23 cellular contexts compared by ENCODE assay signal in the genomic region with DNA sequence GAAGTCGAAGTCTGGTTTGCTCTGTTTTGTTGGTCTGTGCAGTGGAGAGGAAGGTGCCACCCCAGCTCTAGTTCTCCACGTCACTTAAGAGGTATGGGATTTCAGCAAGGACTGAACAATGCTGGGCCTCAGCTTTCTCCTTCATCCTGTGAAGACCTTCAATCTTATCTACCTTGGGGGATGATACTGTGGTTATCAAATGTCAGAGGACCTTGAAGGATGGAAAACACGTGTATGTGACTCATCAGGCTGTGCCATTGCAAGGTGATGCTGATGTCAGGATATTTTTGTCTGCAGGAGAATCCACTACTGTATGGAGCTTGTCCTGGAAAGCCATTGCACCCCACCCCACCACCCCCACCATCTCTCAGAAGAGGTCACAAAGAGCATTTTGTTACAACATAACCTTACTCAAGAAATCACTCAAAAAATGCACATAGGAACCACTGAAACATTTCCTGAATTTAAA.
A peak's percentile ranks its signal among the peaks of the same experiment; 100 is the strongest.
DNase-seq lines count a peak whose midpoint lies in the region; TF ChIP-seq lines count a peak whose summit lies in the region.
"Had no signal": no experiment of that assay in that cellular context is flagged by ENCODE, and none has a peak within 500 bp of the region (broad histone marks: within the 10 kb centered on the region; RNA-seq: fewer than 3 reads in every experiment).

No MANE protein-coding gene starts in this region.

- in situ Hi-C loops in SK-MEL-5 (cut with HindIII; ENCODE audit: low pct_unique_long_range_greater_than_20kb, low sequenced_read_pairs), result no loop called here
- in situ Hi-C loops in KBM-7 (cut with MboI; ENCODE audit: low pct_unique_long_range_greater_than_20kb, low sequenced_read_pairs), result no loop called here

- H3K9me3 ChIP-seq in HEK293 (ENCODE audit: control insufficient read depth, insufficient read depth, low read depth, low read length) (no peaks in the 10 kb centered on the region), parathyroid adenoma (ENCODE audit: control insufficient read depth, low read length) (no peaks in the 10 kb centered on the region)
- H3K9me3 ChIP-seq: Caco-2, MG63, psoas muscle, upper lobe of left lung had no signal

- no peak overlapping the region for H3K9ac ChIP-seq in parathyroid adenoma

- no peaks in the 10 kb centered on the region for H3K27me3 ChIP-seq in parathyroid adenoma (ENCODE audit: control insufficient read depth, insufficient read depth, low read length)
- H3K27me3 ChIP-seq: brain microvascular endothelial cell, MG63, upper lobe of left lung had no signal

- CTCF ChIA-PET in HEK293 (lab: Yijun Ruan, JAX), result interaction anchor here (0.7 kb wide), 1 partner anchor 382 kb away, joined by 3 read pairs; no protein-coding TSS in a partner anchor

- no peak overlapping the region for H3K4me3 ChIP-seq in HEK293 (ENCODE audit: low read depth, low read length)
- H3K4me3 ChIP-seq in parathyroid adenoma (ENCODE audit: low read depth, low read length), result no peak overlapping the region
- H3K4me3 ChIP-seq: MG63, psoas muscle, upper lobe of left lung had no signal

- DNase-seq in NK-92 treated with Interleukin-12 subunit alpha and Interleukin-12 subunit beta, amount 100 ng/mL, for 24 hours (lab: John Stamatoyannopoulos, UW), result peak; percentile 66
- no peak for DNase-seq in NK-92 (lab: John Stamatoyannopoulos, UW; ENCODE audit: unreplicated experiment)
- DNase-seq in SK-MEL-5 (ENCODE audit: low read depth, low spot score), result peak; percentile 84
- DNase-seq in KBM-7, result no peak
- no peak for DNase-seq in AG20443 (ENCODE audit: low spot score)
- no peak for DNase-seq in HT-29 (ENCODE audit: low spot score)
- DNase-seq: 8988T; brain microvascular endothelial cell; Caco-2; effector CD8-positive, alpha-beta T cell; erythroblast; foreskin fibroblast; left colon; MG63; NCI-H146; NCI-H524 treated with DMSO at 0.1 percent for 48 hours; psoas muscle; stimulated activated CD8-positive, alpha-beta memory T cell treated with anti-CD3 and anti-CD28 coated beads, Interleukin-4, amount 100 ng/mL, for 48 hours; T-helper 9 cell had no signal

- H3K4me1 ChIP-seq in HEK293 (ENCODE audit: control insufficient read depth, insufficient read depth, low read length) (no peaks in the 10 kb centered on the region), parathyroid adenoma (peaks cover 9% of the 10 kb centered on the region)
- H3K4me1 ChIP-seq: Caco-2, psoas muscle, upper lobe of left lung had no signal

- H3K36me3 ChIP-seq in HEK293 (ENCODE audit: control insufficient read depth in 2 of 2, insufficient read depth in 1 of 2, low read length in 2 of 2) (no peaks in the 10 kb centered on the region), parathyroid adenoma (ENCODE audit: control insufficient read depth, insufficient read depth, low read length) (no peaks in the 10 kb centered on the region)
- H3K36me3 ChIP-seq: brain microvascular endothelial cell, MG63, upper lobe of left lung had no signal

- POLR2A ChIA-PET in HEK293 (lab: Yijun Ruan, JAX), result interaction anchor here (0.5 kb wide), 1 partner anchor 594 kb away, joined by 4 read pairs; no protein-coding TSS in a partner anchor

- no peak overlapping the region for H2AFZ ChIP-seq in parathyroid adenoma

- no peaks in the 10 kb centered on the region for H3K79me2 ChIP-seq in parathyroid adenoma

- H3K4me2 ChIP-seq in parathyroid adenoma (ENCODE audit: low read length), result no peak overlapping the region

- H3K27ac ChIP-seq in HEK293 (ENCODE audit: extremely low read depth, low read depth, low read length) (no peak overlapping the region), parathyroid adenoma (peak overlapping the region; percentile 0)
- H3K27ac ChIP-seq: brain microvascular endothelial cell, psoas muscle, RWPE1, upper lobe of left lung had no signal

- TF ChIP-seq CTCF in HEK293 (tag by site-specific recombination; IDR thresholded peaks at IDR 0.05) (no peak), parathyroid adenoma (IDR thresholded peaks at IDR 0.05) (no peak)

TF ChIP-seq in HEK293, 187 proteins besides CTCF, POLR2A, EP300 and RAD21:
- TF ChIP-seq SCRT1 (tag by site-specific recombination; IDR thresholded peaks at IDR 0.05; ENCODE audit: borderline replicate concordance), result no peak
- no peak for TF ChIP-seq EGR2 (tag by site-specific recombination; IDR thresholded peaks at IDR 0.05; ENCODE audit: low read depth)
- no peak for TF ChIP-seq IKZF3 (tag by site-specific recombination; IDR thresholded peaks at IDR 0.05)
- TF ChIP-seq, protein P1, sequence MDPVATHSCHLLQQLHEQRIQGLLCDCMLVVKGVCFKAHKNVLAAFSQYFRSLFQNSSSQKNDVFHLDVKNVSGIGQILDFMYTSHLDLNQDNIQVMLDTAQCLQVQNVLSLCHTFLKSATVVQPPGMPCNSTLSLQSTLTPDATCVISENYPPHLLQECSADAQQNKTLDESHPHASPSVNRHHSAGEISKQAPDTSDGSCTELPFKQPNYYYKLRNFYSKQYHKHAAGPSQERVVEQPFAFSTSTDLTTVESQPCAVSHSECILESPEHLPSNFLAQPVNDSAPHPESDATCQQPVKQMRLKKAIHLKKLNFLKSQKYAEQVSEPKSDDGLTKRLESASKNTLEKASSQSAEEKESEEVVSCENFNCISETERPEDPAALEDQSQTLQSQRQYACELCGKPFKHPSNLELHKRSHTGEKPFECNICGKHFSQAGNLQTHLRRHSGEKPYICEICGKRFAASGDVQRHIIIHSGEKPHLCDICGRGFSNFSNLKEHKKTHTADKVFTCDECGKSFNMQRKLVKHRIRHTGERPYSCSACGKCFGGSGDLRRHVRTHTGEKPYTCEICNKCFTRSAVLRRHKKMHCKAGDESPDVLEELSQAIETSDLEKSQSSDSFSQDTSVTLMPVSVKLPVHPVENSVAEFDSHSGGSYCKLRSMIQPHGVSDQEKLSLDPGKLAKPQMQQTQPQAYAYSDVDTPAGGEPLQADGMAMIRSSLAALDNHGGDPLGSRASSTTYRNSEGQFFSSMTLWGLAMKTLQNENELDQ (tag by site-specific recombination; IDR thresholded peaks at IDR 0.05; ENCODE audit: low read depth), result no peak
- no peak for TF ChIP-seq ZNF311 (tag by site-specific recombination; IDR thresholded peaks at IDR 0.05; ENCODE audit: borderline replicate concordance)
- TF ChIP-seq ZNF341 (tag by site-specific recombination; IDR thresholded peaks at IDR 0.05; ENCODE audit: low read depth), result no peak
- TF ChIP-seq, protein P2, sequence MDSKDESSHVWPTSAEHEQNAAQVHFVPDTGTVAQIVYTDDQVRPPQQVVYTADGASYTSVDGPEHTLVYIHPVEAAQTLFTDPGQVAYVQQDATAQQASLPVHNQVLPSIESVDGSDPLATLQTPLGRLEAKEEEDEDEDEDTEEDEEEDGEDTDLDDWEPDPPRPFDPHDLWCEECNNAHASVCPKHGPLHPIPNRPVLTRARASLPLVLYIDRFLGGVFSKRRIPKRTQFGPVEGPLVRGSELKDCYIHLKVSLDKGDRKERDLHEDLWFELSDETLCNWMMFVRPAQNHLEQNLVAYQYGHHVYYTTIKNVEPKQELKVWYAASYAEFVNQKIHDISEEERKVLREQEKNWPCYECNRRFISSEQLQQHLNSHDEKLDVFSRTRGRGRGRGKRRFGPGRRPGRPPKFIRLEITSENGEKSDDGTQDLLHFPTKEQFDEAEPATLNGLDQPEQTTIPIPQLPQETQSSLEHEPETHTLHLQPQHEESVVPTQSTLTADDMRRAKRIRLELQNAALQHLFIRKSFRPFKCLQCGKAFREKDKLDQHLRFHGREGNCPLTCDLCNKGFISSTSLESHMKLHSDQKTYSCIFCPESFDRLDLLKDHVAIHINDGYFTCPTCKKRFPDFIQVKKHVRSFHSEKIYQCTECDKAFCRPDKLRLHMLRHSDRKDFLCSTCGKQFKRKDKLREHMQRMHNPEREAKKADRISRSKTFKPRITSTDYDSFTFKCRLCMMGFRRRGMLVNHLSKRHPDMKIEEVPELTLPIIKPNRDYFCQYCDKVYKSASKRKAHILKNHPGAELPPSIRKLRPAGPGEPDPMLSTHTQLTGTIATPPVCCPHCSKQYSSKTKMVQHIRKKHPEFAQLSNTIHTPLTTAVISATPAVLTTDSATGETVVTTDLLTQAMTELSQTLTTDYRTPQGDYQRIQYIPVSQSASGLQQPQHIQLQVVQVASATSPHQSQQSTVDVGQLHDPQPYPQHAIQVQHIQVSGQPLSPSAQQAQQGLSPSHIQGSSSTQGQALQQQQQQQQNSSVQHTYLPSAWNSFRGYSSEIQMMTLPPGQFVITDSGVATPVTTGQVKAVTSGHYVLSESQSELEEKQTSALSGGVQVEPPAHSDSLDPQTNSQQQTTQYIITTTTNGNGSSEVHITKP (tag by site-specific recombination; IDR thresholded peaks at IDR 0.05), result peak; percentile 60
- TF ChIP-seq ZNF837 (tag by site-specific recombination; IDR thresholded peaks at IDR 0.05), result no peak
- TF ChIP-seq ZNF416 (tag by site-specific recombination; IDR thresholded peaks at IDR 0.05), result no peak
- TF ChIP-seq HOXA7 (CRISPR knock-in tag; IDR thresholded peaks at IDR 0.05; ENCODE audit: borderline replicate concordance), result no peak
- no peak for TF ChIP-seq ZNF266 (tag by site-specific recombination; IDR thresholded peaks at IDR 0.05; ENCODE audit: low read depth)
- no peak for TF ChIP-seq TCF7L2 (IDR thresholded peaks at IDR 0.05; ENCODE audit: borderline replicate concordance, low read depth, low read length)
- no peak for TF ChIP-seq ZNF10 (tag by site-specific recombination; IDR thresholded peaks at IDR 0.05)
- peak; percentile 26; the same call in 1 of the 2 replicates for TF ChIP-seq ZNF366 (tag by site-specific recombination; conservative IDR thresholded peaks at IDR 0.05)
- TF ChIP-seq ZNF830 (tag by site-specific recombination; IDR thresholded peaks at IDR 0.05; ENCODE audit: low read depth), result no peak
- TF ChIP-seq ZNF777 (tag by site-specific recombination; IDR thresholded peaks at IDR 0.05; ENCODE audit: borderline replicate concordance), result no peak

Comparison
In these comparisons a context has a peak if more than half of its experiments do, and no peak if none do; other contexts are left out.
1. DNase-seq: peak in NK-92 treated with Interleukin-12 subunit alpha and Interleukin-12 subunit beta, amount 100 ng/mL, for 24 hours (single experiment) and SK-MEL-5 (single experiment); none in NK-92 (single experiment), KBM-7 (single experiment), AG20443 (single experiment) and HT-29 (single experiment).